Comparison of ENCODE assay signal across 8 cellular contexts in the genomic region with DNA sequence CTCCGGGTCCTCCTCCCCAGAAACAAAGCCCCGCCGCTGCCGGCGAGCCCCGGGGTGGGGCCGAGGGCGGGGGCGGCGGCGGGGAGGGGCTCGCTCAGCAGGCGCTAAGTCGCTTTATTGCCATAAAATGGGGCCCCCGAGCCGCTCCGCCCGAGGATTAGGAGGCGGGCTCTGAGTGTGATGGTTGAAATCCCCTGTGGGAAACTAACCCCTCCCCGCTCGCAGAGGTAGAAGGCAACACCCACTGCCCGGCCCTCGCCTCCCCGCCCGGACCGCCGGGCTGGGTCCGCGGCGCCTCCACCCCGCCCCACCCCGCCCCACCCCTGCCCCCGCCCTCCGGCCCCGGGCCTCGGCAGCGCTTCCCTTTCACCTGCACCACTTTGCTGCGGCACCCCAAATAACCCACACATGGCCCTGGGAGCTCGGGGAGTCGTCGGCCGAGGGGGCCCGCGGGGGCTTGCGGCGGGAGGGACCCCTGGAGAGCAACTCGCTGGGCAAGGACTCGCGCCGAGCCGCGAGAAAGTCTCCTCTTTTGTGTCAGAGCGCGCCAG. TPM values are rescaled to one million over a fixed set of nuclear protein-coding genes. Genes with fewer than 3 reads are reported as not detected.
DNase-seq lines count a peak whose midpoint lies in the region; TF ChIP-seq lines count a peak whose summit lies in the region.

A gene (minus strand): TSS at position 179 of the 551 bp plus-strand sequence.

- no peak for TF ChIP-seq POLR2A in suprapubic skin (IDR thresholded peaks at IDR 0.05)

- peak within 1 kb of the TSS; percentile 87 for H3K27ac ChIP-seq in suprapubic skin

- H3K36me3 ChIP-seq in suprapubic skin: no peaks in the 10 kb centered on the region

- TF ChIP-seq CTCF in LNCaP clone FGC (IDR thresholded peaks at IDR 0.05; ENCODE audit: control insufficient read depth, extremely low read depth, insufficient read depth) (no peak), suprapubic skin (IDR thresholded peaks at IDR 0.05) (no peak)

- H3K27me3 ChIP-seq in suprapubic skin: no peaks in the 10 kb centered on the region

- TF ChIP-seq EP300 in suprapubic skin (IDR thresholded peaks at IDR 0.05): no peak

- 0% methylated on average over 1 of the region's 54 CpGs for WGBS in suprapubic skin

- DNase-seq in ELF-1 (ENCODE audit: low read depth, low spot score) (peak; percentile 74), H4 (ENCODE audit: low spot score) (peak; percentile 82), LNCaP clone FGC (ENCODE audit: low read depth) (no peak), SHP77 treated with DMSO at 0.1 percent for 48 hours (lab: John Stamatoyannopoulos, UW) (peak; percentile 68), foreskin melanocyte (peak; percentile 75), non-pigmented ciliary epithelial cell (ENCODE audit: low read depth) (peak; percentile 81), suprapubic skin (ENCODE audit: low spot score in 2 of 2) (peak; percentile 86 to 87)
- peak; percentile 97 for DNase-seq in activated effector memory CD4-positive, alpha-beta T cell treated with anti-CD3 and anti-CD28 coated beads, Interleukin-2, amount 50 U/mL, for 16 hours

- H3K4me1 ChIP-seq in suprapubic skin: peaks cover 31% of the 10 kb centered on the region

- H3K9me3 ChIP-seq in suprapubic skin: no peaks in the 10 kb centered on the region

- H3K4me3 ChIP-seq in LNCaP clone FGC (ENCODE audit: low read depth, low read length) (peak within 1 kb of the TSS; percentile 53), suprapubic skin (peak within 1 kb of the TSS; percentile 70)

RNA-seq across cellular contexts. Expression of the gene that starts here (rescaled TPM):
- total RNA-seq in H4 (2014; rRNA removed; shearing (Covaris generic)): 2.3 and 2.4 TPM in 2 replicates
- 1 to 10 TPM; 1.9 to 4.6 (median 3.4) TPM for total RNA-seq in suprapubic skin
